Comparison of ENCODE assay signal across 18 cellular contexts in genomic region chr20:62755817-62756724, GRCh38. TPM values are rescaled to one million over a fixed set of nuclear protein-coding genes. Genes with fewer than 3 reads are reported as not detected.
DNase-seq lines count a peak whose midpoint lies in the region; ATAC-seq and TF ChIP-seq lines count a peak whose summit lies in the region.
"Had no signal": no experiment of that assay in that cellular context is flagged by ENCODE, and none has a peak within 500 bp of the region (broad histone marks: within the 10 kb centered on the region; RNA-seq: fewer than 3 reads in every experiment).

No MANE protein-coding gene starts in this region.

- no TSS peak for BruUV-seq in MCF 10A (replicated peaks; lab: Mats Ljungman, UMichigan)
- BruUV-seq in mammary epithelial cell (replicated peaks; lab: Mats Ljungman, UMichigan) = no TSS peak

- H3K4me2 ChIP-seq in mammary epithelial cell (ENCODE audit: insufficient read depth, low read depth, low read length) = no peak overlapping the region

- no peak overlapping the region for H3K9ac ChIP-seq in mammary epithelial cell (ENCODE audit: insufficient read depth, low read length)
- no peak overlapping the region for H3K9ac ChIP-seq in colonic mucosa (ENCODE audit: low read depth in 2 of 2, low read length in 2 of 2)

- H3K27me3 Mint-ChIP-seq in MCF 10A (ENCODE audit: insufficient read depth, unreplicated experiment) = no peaks in the 10 kb centered on the region
- peaks cover 37 to 69% of the 10 kb centered on the region in 2 donors for H3K27me3 Mint-ChIP-seq in stimulated activated naive B cell treated with anti-CD40 and anti-IgM and Interleukin-4, amounts not matched to agents 10 μg/mL and 1 μg/mL and 100 μg/mL, for 72 hours

- H3K27ac ChIP-seq in mammary epithelial cell (ENCODE audit: insufficient read depth, low read depth, low read length) = no peak overlapping the region
- peak overlapping the region; percentile 82 for H3K27ac ChIP-seq in RWPE1
- H3K27ac ChIP-seq in colonic mucosa = no peak overlapping the region
- H3K27ac ChIP-seq: WERI-Rb-1 had no signal

- H3K9me3 Mint-ChIP-seq in MCF 10A (ENCODE audit: unreplicated experiment) = no peaks in the 10 kb centered on the region
- no peaks in the 10 kb centered on the region for H3K9me3 Mint-ChIP-seq in stimulated activated naive B cell treated with anti-CD40 and anti-IgM and Interleukin-4, amounts not matched to agents 10 μg/mL and 1 μg/mL and 100 μg/mL, for 72 hours
- H3K9me3 Mint-ChIP-seq: activated CD4-positive, alpha-beta memory T cell treated with anti-CD3 and anti-CD28 coated beads for 36 hours; CD4-positive, alpha-beta T cell; T-helper 1 cell treated with Interleukin-12 subunit alpha and Interleukin-12 subunit beta and Interleukin-4 antibody, amounts not matched to agents 30 μg/mL and 1 μg/mL, for 36 hours had no signal

- H3K4me3 Mint-ChIP-seq in MCF 10A (ENCODE audit: unreplicated experiment) = no peak overlapping the region
- H3K4me3 Mint-ChIP-seq in stimulated activated naive B cell treated with anti-CD40 and anti-IgM and Interleukin-4, amounts not matched to agents 10 μg/mL and 1 μg/mL and 100 μg/mL, for 72 hours = no peak overlapping the region
- H3K4me3 Mint-ChIP-seq: activated CD4-positive, alpha-beta memory T cell treated with anti-CD3 and anti-CD28 coated beads for 36 hours; activated naive CD8-positive, alpha-beta T cell; CD4-positive, alpha-beta T cell; T-helper 1 cell treated with Interleukin-12 subunit alpha and Interleukin-12 subunit beta and Interleukin-4 antibody, amounts not matched to agents 30 μg/mL and 1 μg/mL, for 36 hours had no signal

- in situ Hi-C loops in mammary epithelial cell (cut with MboI; ENCODE audit: low sequenced_read_pairs in 2 of 2) = no loop called here
- in situ Hi-C loops in KBM-7 (cut with MboI; ENCODE audit: low pct_unique_long_range_greater_than_20kb, low sequenced_read_pairs) = no loop called here

- POLR2A ChIA-PET in MCF 10A (lab: Yijun Ruan, JAX) (interaction anchor here (0.5 to 1.5 kb wide), 3 partner anchors 16 to 37 kb away, joined by 4 to 9 read pairs (median 4); no protein-coding TSS in a partner anchor), RWPE1 (lab: Yijun Ruan, JAX; ENCODE audit: low non-redundant PET) (no interaction called here)

- H3K4me3 ChIP-seq in mammary epithelial cell (replicated peaks in 1 of 3; ENCODE audit: insufficient read depth in 1 of 3, low read depth in 2 of 3, low read length in 3 of 3) (no peak overlapping the region), colonic mucosa (no peak overlapping the region)

- H3K4me1 ChIP-seq in mammary epithelial cell (ENCODE audit: insufficient read depth, low read length) = peaks cover 10% of the 10 kb centered on the region
- H3K4me1 ChIP-seq in colonic mucosa = no peaks in the 10 kb centered on the region

- ATAC-seq in left ventricle myocardium superior = no peak
- ATAC-seq in stimulated activated naive B cell treated with anti-CD40 and anti-IgM and Interleukin-4, amounts not matched to agents 10 μg/mL and 1 μg/mL and 100 μg/mL, for 72 hours (replicated peaks) = peak; percentile 27 to 29
- ATAC-seq in SK-N-SH treated with all-trans-retinoic acid at 6 μM for 48 hours = no peak
- ATAC-seq: sciatic nerve had no signal

- H3K9me3 ChIP-seq in mammary epithelial cell (replicated peaks; ENCODE audit: insufficient read depth, low read length) = no peaks in the 10 kb centered on the region
- H3K9me3 ChIP-seq in colonic mucosa = no peaks in the 10 kb centered on the region

- TF ChIP-seq CTCF in MCF 10A (IDR thresholded peaks at IDR 0.05; ENCODE audit: unreplicated experiment) = no peak
- TF ChIP-seq CTCF in mammary epithelial cell (conservative IDR thresholded peaks at IDR 0.05 in 1 of 2, IDR thresholded peaks at IDR 0.05 in 1 of 2; ENCODE audit: extremely low read depth in 1 of 2, insufficient read depth in 1 of 2, low read depth in 1 of 2, low read length in 2 of 2) = no peak
- no peak for TF ChIP-seq CTCF in RWPE1 (conservative IDR thresholded peaks at IDR 0.05; ENCODE audit: low read depth)
- no peak for TF ChIP-seq CTCF in colonic mucosa (IDR thresholded peaks at IDR 0.05)

- peaks cover 6% of the 10 kb centered on the region for H3K36me3 Mint-ChIP-seq in MCF 10A (ENCODE audit: insufficient read depth, unreplicated experiment)
- H3K36me3 Mint-ChIP-seq in stimulated activated naive B cell treated with anti-CD40 and anti-IgM and Interleukin-4, amounts not matched to agents 10 μg/mL and 1 μg/mL and 100 μg/mL, for 72 hours = no peaks in the 10 kb centered on the region
- H3K36me3 Mint-ChIP-seq: activated CD4-positive, alpha-beta memory T cell treated with anti-CD3 and anti-CD28 coated beads for 36 hours; activated naive CD8-positive, alpha-beta T cell had no signal

- H3K4me1 Mint-ChIP-seq in MCF 10A (ENCODE audit: insufficient read depth, unreplicated experiment) = no peaks in the 10 kb centered on the region
- H3K4me1 Mint-ChIP-seq in stimulated activated naive B cell treated with anti-CD40 and anti-IgM and Interleukin-4, amounts not matched to agents 10 μg/mL and 1 μg/mL and 100 μg/mL, for 72 hours = peaks cover 0 to 1% of the 10 kb centered on the region in 2 donors

- no peak overlapping the region for H2AFZ ChIP-seq in mammary epithelial cell (ENCODE audit: low read depth, low read length)

- intact Hi-C loops in MCF 10A (cut with micrococcal nuclease) = no loop called here
- intact Hi-C loops in mammary epithelial cell (cut with micrococcal nuclease) = no loop called here
- intact Hi-C loops in left ventricle myocardium superior (cut with micrococcal nuclease) = no loop called here
- intact Hi-C loops in colonic mucosa (cut with DNase I) = no loop called here

- no peaks in the 10 kb centered on the region for H3K27me3 ChIP-seq in mammary epithelial cell (ENCODE audit: insufficient read depth, low read length)
- H3K27me3 ChIP-seq in colonic mucosa = no peaks in the 10 kb centered on the region

- dilution Hi-C loops in mammary epithelial cell (cut with HindIII; ENCODE audit: low sequenced_read_pairs) = loop anchor here (5.0 kb wide), 1 partner anchor 61 kb away; the partner anchor contains the start of gene COL9A3

- H4K20me1 ChIP-seq in mammary epithelial cell (ENCODE audit: insufficient read depth, low read length) = no peaks in the 10 kb centered on the region

- CTCF ChIA-PET in MCF 10A (lab: Yijun Ruan, JAX) = interaction anchor here (0.6 to 1.1 kb wide), 2 partner anchors 10 to 150 kb away, joined by 3 to 4 read pairs; no protein-coding TSS in a partner anchor
- CTCF ChIA-PET in mammary epithelial cell (lab: Charles Lee; ENCODE audit: low non-redundant PET) = no interaction called here
- CTCF ChIA-PET in RWPE1 (lab: Yijun Ruan, JAX) = interaction anchor here (0.9 kb wide), 1 partner anchor 48 kb away, joined by 3 read pairs; no protein-coding TSS in a partner anchor

- DNase-seq in MCF 10A (ENCODE audit: unreplicated experiment) (peak; percentile 44), mammary epithelial cell (no peak), RWPE1 (ENCODE audit: low spot score) (no peak), left ventricle myocardium superior (peak; percentile 28), KBM-7 (no peak), colonic mucosa (no peak)
- DNase-seq in stimulated activated naive B cell treated with anti-CD40 and anti-IgM and Interleukin-4, amounts not matched to agents 10 μg/mL and 1 μg/mL and 100 μg/mL, for 72 hours = no peak
- DNase-seq: activated CD4-positive, alpha-beta memory T cell treated with anti-CD3 and anti-CD28 coated beads for 36 hours; activated T-cell treated with anti-CD3 and anti-CD28 coated beads, Interleukin-2, amount 50 U/mL, for 48 hours; CD4-positive, alpha-beta T cell; head of caudate nucleus; NCI-H2029; stimulated activated CD4-positive, alpha-beta T cell treated with anti-CD3 and anti-CD28 coated beads, Interleukin-1b, Interleukin-23, amount 100 ng/mL, for 48 hours; WERI-Rb-1 had no signal

- 10% methylated on average over 10 of the region's 10 CpGs for WGBS in mammary epithelial cell (ENCODE audit: low coverage, missing lambda C conversion rate)

- H3K79me2 ChIP-seq in mammary epithelial cell (ENCODE audit: insufficient read depth, low read length) = no peaks in the 10 kb centered on the region

- H3K36me3 ChIP-seq in mammary epithelial cell (ENCODE audit: insufficient read depth, low read length) (no peaks in the 10 kb centered on the region), colonic mucosa (no peaks in the 10 kb centered on the region)
- H3K36me3 ChIP-seq: WERI-Rb-1 had no signal

- H3K27ac Mint-ChIP-seq in MCF 10A (ENCODE audit: low read depth, unreplicated experiment) = no peak overlapping the region
- no peak overlapping the region for H3K27ac Mint-ChIP-seq in stimulated activated naive B cell treated with anti-CD40 and anti-IgM and Interleukin-4, amounts not matched to agents 10 μg/mL and 1 μg/mL and 100 μg/mL, for 72 hours
- H3K27ac Mint-ChIP-seq: activated CD4-positive, alpha-beta memory T cell treated with anti-CD3 and anti-CD28 coated beads for 36 hours; activated naive CD8-positive, alpha-beta T cell; CD4-positive, alpha-beta T cell; T-helper 1 cell treated with Interleukin-12 subunit alpha and Interleukin-12 subunit beta and Interleukin-4 antibody, amounts not matched to agents 30 μg/mL and 1 μg/mL, for 36 hours had no signal

TF ChIP-seq in SK-N-SH treated with all-trans-retinoic acid at 6 μM for 48 hours, 23 proteins besides CTCF, POLR2A, EP300 and RAD21 (continues in another document):
- TF ChIP-seq ZFP3 (CRISPR knock-in tag; IDR thresholded peaks at IDR 0.05) = no peak
- TF ChIP-seq ZNF70 (CRISPR knock-in tag; IDR thresholded peaks at IDR 0.05) = no peak
- no peak for TF ChIP-seq ESRRG (CRISPR knock-in tag; IDR thresholded peaks at IDR 0.05)
- TF ChIP-seq CSDC2 (CRISPR knock-in tag; IDR thresholded peaks at IDR 0.05) = no peak

RNA-seq across cellular contexts. Expression of gene MRGBP, which starts 40.2 kb away (rescaled TPM):
- total RNA-seq in MCF 10A (2022) = 16.9 and 17.8 TPM in 2 replicates
- 10 to 100 TPM; 14.6 to 15.7 TPM for total RNA-seq in mammary epithelial cell
- 14.1 TPM for polyA plus RNA-seq in mammary epithelial cell
- 15.3 TPM for polyA minus RNA-seq in mammary epithelial cell
- total RNA-seq in left ventricle myocardium superior = 11.1 TPM
- 10 to 100 TPM; 11.0 to 12.0 TPM for total RNA-seq in colonic mucosa

RNA-seq across cellular contexts. Expression of gene NTSR1, which starts 47.4 kb away (rescaled TPM):
- 4.5 and 6.2 TPM in 2 replicates for total RNA-seq in MCF 10A (2022)
- total RNA-seq in mammary epithelial cell = under 1 TPM in 1 of 2 donors, not detected in 1; 0.14 TPM
- polyA plus RNA-seq in mammary epithelial cell = 0.82 TPM
- 0.83 TPM for polyA minus RNA-seq in mammary epithelial cell
- not detected for total RNA-seq in left ventricle myocardium superior
- total RNA-seq in colonic mucosa = 1 to 10 TPM in 1 of 2 donors, under 1 TPM in 1; 0.05 to 2.9 TPM
- total RNA-seq: activated CD4-positive, alpha-beta memory T cell treated with anti-CD3 and anti-CD28 coated beads for 36 hours had no signal

RNA-seq across cellular contexts. Expression of gene OGFR, which starts 48.6 kb away (rescaled TPM):
- total RNA-seq in MCF 10A (2022) (28.8 and 31.0 TPM in 2 replicates), mammary epithelial cell (10 to 100 TPM; 12.7 to 30.0 TPM), left ventricle myocardium superior (21.0 TPM), colonic mucosa (10 to 100 TPM; 36.3 to 36.8 TPM)
- 20.6 TPM for polyA plus RNA-seq in mammary epithelial cell
- 12.4 TPM for polyA minus RNA-seq in mammary epithelial cell

Comparison
In these comparisons a context has a peak if more than half of its experiments do, and no peak if none do; other contexts are left out.
1. DNase-seq: peak in MCF 10A (single experiment) and left ventricle myocardium superior (single experiment); none in mammary epithelial cell (single experiment), RWPE1 (single experiment), stimulated activated naive B cell treated with anti-CD40 and anti-IgM and Interleukin-4, amounts not matched to agents 10 μg/mL and 1 μg/mL and 100 μg/mL, for 72 hours (single experiment), KBM-7 (single experiment) and colonic mucosa (single experiment).
2. ATAC-seq: peak in stimulated activated naive B cell treated with anti-CD40 and anti-IgM and Interleukin-4, amounts not matched to agents 10 μg/mL and 1 μg/mL and 100 μg/mL, for 72 hours (2 of 2); none in left ventricle myocardium superior (single experiment) and SK-N-SH treated with all-trans-retinoic acid at 6 μM for 48 hours (single experiment).